ENCODE assay signal across 27 cellular contexts in genomic region chrX:133958997-133959688, GRCh38. TPM values are rescaled to one million over a fixed set of nuclear protein-coding genes. Genes with fewer than 3 reads are reported as not detected.
DNase-seq lines count a peak whose midpoint lies in the region; ATAC-seq, FAIRE-seq and TF ChIP-seq lines count a peak whose summit lies in the region.
"Had no signal": no experiment of that assay in that cellular context is flagged by ENCODE, and none has a peak within 500 bp of the region (broad histone marks: within the 10 kb centered on the region; RNA-seq: fewer than 3 reads in every experiment).

No MANE protein-coding gene starts in this region.

- no peaks in the 10 kb centered on the region for H3K4me1 ChIP-seq in cardiac muscle cell (ENCODE audit: low read depth)
- H3K4me1 ChIP-seq: A549, BLaER1, stomach, transverse colon had no signal

- no peaks in the 10 kb centered on the region for H3K9me3 ChIP-seq in cardiac muscle cell (ENCODE audit: low read depth)
- H3K9me3 ChIP-seq: A549, transverse colon had no signal

- intact Hi-C loops in Right ventricle myocardium inferior (cut with DNase I): no loop called here

- H3K27ac ChIP-seq in cardiac muscle cell: no peak overlapping the region
- H3K27ac ChIP-seq: A549, BLaER1, stomach, transverse colon had no signal

- H3K36me3 ChIP-seq in cardiac muscle cell: no peaks in the 10 kb centered on the region
- H3K36me3 ChIP-seq: BLaER1, stomach, transverse colon had no signal

- no peaks in the 10 kb centered on the region for H3K27me3 ChIP-seq in cardiac muscle cell
- H3K27me3 ChIP-seq: stomach, transverse colon had no signal

- peak; percentile 35 for TF ChIP-seq CTCF in cardiac muscle cell (IDR thresholded peaks at IDR 0.05; ENCODE audit: low read depth, low read length)

- peak in 1 of 2 donors; percentile 34 for DNase-seq in cardiac muscle cell (ENCODE audit: low read depth in 1 of 2, low spot score in 1 of 2)
- DNase-seq in Right ventricle myocardium inferior (ENCODE audit: missing footprints): no peak
- DNase-seq in left lobe of liver (ENCODE audit: low spot score): no peak
- DNase-seq in stimulated activated CD4-positive, alpha-beta T cell treated with anti-CD3 and anti-CD28 coated beads, Interleukin-2, amount 100 ng/mL, for 48 hours: no peak
- no peak for DNase-seq in HTR-8/SVneo (ENCODE audit: insufficient read length, low spot score)
- no peak for DNase-seq in hepatic stellate cell (ENCODE audit: low spot score)
- no peak for DNase-seq in A172 (ENCODE audit: low spot score)
- DNase-seq: activated CD4-positive, CD25-positive, alpha-beta regulatory T cell treated with anti-CD3 and anti-CD28 coated beads, Interleukin-2, amount 50 U/mL, for 72 hours; activated naive CD4-positive, alpha-beta T cell treated with anti-CD3 and anti-CD28 coated beads for 36 hours; activated T-cell treated with anti-CD3 and anti-CD28 coated beads, Interleukin-2, amount 50 U/mL, for 48 hours; amniotic stem cell; Calu3; EL; H7; mesendoderm; NCI-H1436 treated with DMSO at 0.1 percent for 48 hours; NCI-H524; retina; SHP77; stimulated activated CD4-positive, alpha-beta T cell treated with anti-CD3 and anti-CD28 coated beads, Interleukin-12 subunit alpha, Interleukin-12 subunit beta, amount 100 ng/mL, for 4 hours; stomach; transverse colon had no signal

- no peak overlapping the region for H3K4me3 ChIP-seq in cardiac muscle cell
- H3K4me3 ChIP-seq: A549, BLaER1, stomach, transverse colon had no signal

- FAIRE-seq in colon (lab: Jason Lieb, UNC): peak; percentile 43
- FAIRE-seq in HTR-8/SVneo (lab: Jason Lieb, UNC): no peak
- FAIRE-seq: endothelial cell of umbilical vein had no signal

- ATAC-seq in Right ventricle myocardium inferior: no peak
- peak; percentile 70 for ATAC-seq in left lobe of liver
- ATAC-seq: A549 had no signal

RNA-seq across cellular contexts. Expression of gene GPC3, which starts 26.3 kb away (rescaled TPM):
- 171 and 219 TPM in 2 replicates for total RNA-seq in cardiac muscle cell
- 275 and 323 TPM in 2 replicates for polyA plus RNA-seq in cardiac muscle cell
- 8.5 TPM for total RNA-seq in Right ventricle myocardium inferior
- 1.1 TPM for total RNA-seq in left lobe of liver
- not detected in 2 replicates for total RNA-seq in A172 (2014; rRNA removed; shearing (Covaris generic))
- total RNA-seq: dermis microvascular lymphatic vessel endothelial cell, endothelial cell of umbilical vein had no signal
- polyA plus RNA-seq: A549, endothelial cell of umbilical vein had no signal

Comparison
In these comparisons a context has a peak if more than half of its experiments do, and no peak if none do; other contexts are left out.
1. RNA of gene GPC3, which starts 26.3 kb away (total RNA-seq): 171 to 219 TPM in cardiac muscle cell; 8.5 TPM in Right ventricle myocardium inferior (single experiment), 1.1 TPM in left lobe of liver (single experiment) and not detected in A172; every median in the first group is over 10 times any median in the second.